ENCODE assay signal across 8 cellular contexts in genomic region chr22:19886605-19887250, GRCh38. TPM values are rescaled to one million over a fixed set of nuclear protein-coding genes. Genes with fewer than 3 reads are reported as not detected.
DNase-seq lines count a peak whose midpoint lies in the region; ATAC-seq and TF ChIP-seq lines count a peak whose summit lies in the region.

No MANE protein-coding gene starts in this region.

- no peak overlapping the region for H3K4me3 ChIP-seq in mammary epithelial cell (replicated peaks in 1 of 3; ENCODE audit: insufficient read depth in 1 of 3, low read depth in 2 of 3, low read length in 3 of 3)
- H3K4me3 ChIP-seq in neural progenitor cell = no peak overlapping the region

- H2AFZ ChIP-seq in mammary epithelial cell (ENCODE audit: low read depth, low read length) (no peak overlapping the region), neural progenitor cell (replicated peaks) (no peak overlapping the region)

- H4K20me1 ChIP-seq in mammary epithelial cell (ENCODE audit: insufficient read depth, low read length) = no peaks in the 10 kb centered on the region
- H4K20me1 ChIP-seq in neural progenitor cell (ENCODE audit: low read depth) = peaks cover under 1% of the 10 kb centered on the region

- no peaks in the 10 kb centered on the region for H3K9me3 Mint-ChIP-seq in neural progenitor cell

- no peak overlapping the region for H3K9ac ChIP-seq in mammary epithelial cell (ENCODE audit: insufficient read depth, low read length)
- no peak overlapping the region for H3K9ac ChIP-seq in neural progenitor cell

- H3K36me3 ChIP-seq in mammary epithelial cell (ENCODE audit: insufficient read depth, low read length) = no peaks in the 10 kb centered on the region
- H3K36me3 ChIP-seq in neural progenitor cell = no peaks in the 10 kb centered on the region

- H3K4me1 ChIP-seq in mammary epithelial cell (ENCODE audit: insufficient read depth, low read length) (peaks cover 51% of the 10 kb centered on the region), neural progenitor cell (peaks cover 23% of the 10 kb centered on the region)

- intact Hi-C loops in mammary epithelial cell (cut with micrococcal nuclease) = no loop called here

- in situ Hi-C loops in mammary epithelial cell (cut with MboI; ENCODE audit: low sequenced_read_pairs in 2 of 2) = no loop called here

- 82% methylated on average over 12 of the region's 12 CpGs for whole genome bisulfite sequencing in mammary epithelial cell (ENCODE audit: low coverage, missing lambda C conversion rate)

- dilution Hi-C loops in mammary epithelial cell (cut with HindIII; ENCODE audit: low sequenced_read_pairs) = no loop called here

- no peak overlapping the region for H3K4me3 Mint-ChIP-seq in neural progenitor cell

- no peaks in the 10 kb centered on the region for H3K36me3 Mint-ChIP-seq in neural progenitor cell

- no peaks in the 10 kb centered on the region for H3K27me3 ChIP-seq in mammary epithelial cell (ENCODE audit: insufficient read depth, low read length)
- peaks cover 25% of the 10 kb centered on the region for H3K27me3 ChIP-seq in neural progenitor cell

- no peaks in the 10 kb centered on the region for H3K79me2 ChIP-seq in mammary epithelial cell (ENCODE audit: insufficient read depth, low read length)
- no peaks in the 10 kb centered on the region for H3K79me2 ChIP-seq in neural progenitor cell (ENCODE audit: low read depth)

- H3K27me3 Mint-ChIP-seq in neural progenitor cell (ENCODE audit: insufficient read depth, low read depth) = peaks cover 10% of the 10 kb centered on the region

- peaks cover 9% of the 10 kb centered on the region for H3F3A ChIP-seq in neural progenitor cell (ENCODE audit: low read depth)

- H3K9me3 ChIP-seq in mammary epithelial cell (replicated peaks; ENCODE audit: insufficient read depth, low read length) (no peaks in the 10 kb centered on the region), neural progenitor cell (ENCODE audit: low read depth) (no peaks in the 10 kb centered on the region)

- TF ChIP-seq CTCF in mammary epithelial cell (conservative IDR thresholded peaks at IDR 0.05 in 1 of 2, IDR thresholded peaks at IDR 0.05 in 1 of 2; ENCODE audit: extremely low read depth in 1 of 2, insufficient read depth in 1 of 2, low read depth in 1 of 2, low read length in 2 of 2) (no peak), neural progenitor cell (IDR thresholded peaks at IDR 0.05) (no peak)

- no TSS peak for BruUV-seq in mammary epithelial cell (replicated peaks; lab: Mats Ljungman, UMichigan)

- no peak overlapping the region for H3K4me2 ChIP-seq in mammary epithelial cell (ENCODE audit: insufficient read depth, low read depth, low read length)
- H3K4me2 ChIP-seq in neural progenitor cell = no peak overlapping the region

- H3K27ac ChIP-seq in mammary epithelial cell (ENCODE audit: insufficient read depth, low read depth, low read length) (no peak overlapping the region), neural progenitor cell (no peak overlapping the region)

- ATAC-seq in SK-N-SH treated with all-trans-retinoic acid at 6 μM for 48 hours (no peak), GM21381 (IDR thresholded peaks at IDR 0.05; ENCODE audit: unreplicated experiment) (no peak)

- peak overlapping the region; percentile 13 for H3K27ac Mint-ChIP-seq in neural progenitor cell

- CTCF ChIA-PET in mammary epithelial cell (lab: Charles Lee; ENCODE audit: low non-redundant PET) = no interaction called here

- DNase-seq in GM03348 (ENCODE audit: low spot score) (peak; percentile 78), RPMI7951 (ENCODE audit: low read depth) (peak; percentile 46), mammary epithelial cell (peak; percentile 32), neural progenitor cell (ENCODE audit: low spot score) (no peak), GOT3 (lab: John Stamatoyannopoulos, UW) (no peak), retina (no peak)

- peaks cover 29% of the 10 kb centered on the region for H3K4me1 Mint-ChIP-seq in neural progenitor cell

TF ChIP-seq in SK-N-SH treated with all-trans-retinoic acid at 6 μM for 48 hours, 23 proteins besides CTCF, POLR2A, EP300 and RAD21:
- no peak for TF ChIP-seq ZC3H10 (CRISPR knock-in tag; IDR thresholded peaks at IDR 0.05)
- no peak for TF ChIP-seq ZFP30 (CRISPR knock-in tag; IDR thresholded peaks at IDR 0.05)
- TF ChIP-seq CREB5 (CRISPR knock-in tag; IDR thresholded peaks at IDR 0.05; ENCODE audit: low read depth) = no peak
- no peak for TF ChIP-seq CSDC2 (CRISPR knock-in tag; IDR thresholded peaks at IDR 0.05)
- TF ChIP-seq ZFP3 (CRISPR knock-in tag; IDR thresholded peaks at IDR 0.05) = no peak
TF ChIP-seq in SK-N-SH treated with all-trans-retinoic acid at 6 μM for 48 hours: peak in this region for 0.

RNA-seq across cellular contexts. Expression of gene GNB1L, which starts 32.1 kb away (rescaled TPM):
- 11.9 and 12.4 TPM in 2 replicates for total RNA-seq in RPMI7951 (2014; rRNA removed; shearing (Covaris generic))
- total RNA-seq in mammary epithelial cell (1 to 10 TPM; 3.8 to 7.8 TPM), neural progenitor cell (ENCODE audit: low replicate concordance) (3.0 and 11.6 TPM in 2 replicates)
- 7.9 TPM for polyA plus RNA-seq in mammary epithelial cell
- 0.93 TPM for polyA minus RNA-seq in mammary epithelial cell

RNA-seq across cellular contexts. Expression of gene RTL10, which starts 32.1 kb away (rescaled TPM):
- 5.0 and 8.5 TPM in 2 replicates for total RNA-seq in RPMI7951 (2014; rRNA removed; shearing (Covaris generic))
- total RNA-seq in mammary epithelial cell = 10 to 100 TPM; 20.7 to 21.9 TPM
- polyA plus RNA-seq in mammary epithelial cell = 17.8 TPM
- 72.2 TPM for polyA minus RNA-seq in mammary epithelial cell
- 7.3 and 16.3 TPM in 2 replicates for total RNA-seq in neural progenitor cell (ENCODE audit: low replicate concordance)

RNA-seq across cellular contexts. Expression of gene COMT, which starts 54.8 kb away (rescaled TPM):
- total RNA-seq in RPMI7951 (2014; rRNA removed; shearing (Covaris generic)) = 125 and 152 TPM in 2 replicates
- total RNA-seq in mammary epithelial cell (100 to 1,000 TPM; 180 to 193 TPM), neural progenitor cell (ENCODE audit: low replicate concordance) (1.1 and 1.3 TPM in 2 replicates)
- 362 TPM for polyA plus RNA-seq in mammary epithelial cell
- polyA minus RNA-seq in mammary epithelial cell = 84.3 TPM

RNA-seq across cellular contexts. Expression of gene TXNRD2, which starts 54.9 kb away (rescaled TPM):
- 23.2 and 24.9 TPM in 2 replicates for total RNA-seq in RPMI7951 (2014; rRNA removed; shearing (Covaris generic))
- total RNA-seq in mammary epithelial cell = 10 to 100 TPM; 13.2 to 22.1 TPM
- 21.2 TPM for polyA plus RNA-seq in mammary epithelial cell
- 13.9 TPM for polyA minus RNA-seq in mammary epithelial cell
- 0.19 and 3.1 TPM in 2 replicates for total RNA-seq in neural progenitor cell (ENCODE audit: low replicate concordance)

Comparison
In these comparisons a context has a peak if more than half of its experiments do, and no peak if none do; other contexts are left out.
1. DNase-seq: peak in GM03348 (single experiment), RPMI7951 (single experiment) and mammary epithelial cell (single experiment); none in neural progenitor cell (single experiment), GOT3 (single experiment) and retina (single experiment).
2. RNA of gene COMT, which starts 54.8 kb away (total RNA-seq): 180 to 193 TPM in mammary epithelial cell and 125 to 152 TPM in RPMI7951; 1.1 to 1.3 TPM in neural progenitor cell; every median in the first group is over 10 times any median in the second.